Comparison of ENCODE assay signal across 19 cellular contexts in genomic region chr3:171690291-171690690, GRCh38.
DNase-seq lines count a peak whose midpoint lies in the region; ATAC-seq, FAIRE-seq and TF ChIP-seq lines count a peak whose summit lies in the region.
"Had no signal": no experiment of that assay in that cellular context is flagged by ENCODE, and none has a peak within 500 bp of the region (broad histone marks: within the 10 kb centered on the region; RNA-seq: fewer than 3 reads in every experiment).

No MANE protein-coding gene starts in this region.

- intact Hi-C loops in right cardiac atrium (cut with DNase I) = no loop called here

- no peak for TF ChIP-seq CTCF in GM10266 (IDR thresholded peaks at IDR 0.05; ENCODE audit: control insufficient read depth, insufficient read depth, low read depth, missing control alignments)

- H3K27me3 ChIP-seq in right cardiac atrium (ENCODE audit: control insufficient read depth, insufficient read depth) = no peaks in the 10 kb centered on the region
- H3K27me3 ChIP-seq: BE2C, esophagus muscularis mucosa, heart right ventricle had no signal

- H3K9me3 ChIP-seq in right cardiac atrium (ENCODE audit: control insufficient read depth, low read length) = no peaks in the 10 kb centered on the region
- H3K9me3 ChIP-seq: BE2C, esophagus muscularis mucosa, heart right ventricle had no signal

- H3K27ac ChIP-seq in right cardiac atrium (ENCODE audit: low read length) = no peak overlapping the region
- H3K27ac ChIP-seq: esophagus muscularis mucosa, parathyroid adenoma had no signal

- peak; percentile 3 for FAIRE-seq in frontal cortex (lab: Jason Lieb, UNC)
- FAIRE-seq: HepG2, kidney had no signal

- ATAC-seq in GM21423 (IDR thresholded peaks at IDR 0.05; ENCODE audit: unreplicated experiment) (peak; percentile 50), right cardiac atrium (no peak)
- ATAC-seq: heart right ventricle, HepG2 had no signal

- peaks cover 2% of the 10 kb centered on the region for H3K4me1 ChIP-seq in right cardiac atrium (ENCODE audit: control insufficient read depth, insufficient read depth, low read length)
- H3K4me1 ChIP-seq: parathyroid adenoma had no signal

- DNase-seq in GM10266 (ENCODE audit: extremely low spot score) = peak; percentile 27
- DNase-seq in NOMO-1 treated with DMSO at 0.1 percent for 48 hours (lab: John Stamatoyannopoulos, UW; ENCODE audit: unreplicated experiment) = peak; percentile 93
- DNase-seq in frontal cortex (ENCODE audit: low spot score in 2 of 2) = no peak
- DNase-seq in NCI-H524 (lab: John Stamatoyannopoulos, UW) = no peak
- no peak for DNase-seq in NCI-H2029 treated with DMSO at 0.1 percent for 48 hours (lab: John Stamatoyannopoulos, UW)
- no peak for DNase-seq in right cardiac atrium
- DNase-seq: activated CD4-positive, alpha-beta T cell treated with anti-CD3 and anti-CD28 coated beads, Interleukin-2, amount 50 U/mL, for 4 hours; BE2C; dermis blood vessel endothelial cell; heart right ventricle; kidney; NCI-H1417; RPMI8226; substantia nigra; T-helper 9 cell had no signal

- H3K4me3 ChIP-seq in right cardiac atrium (ENCODE audit: low read length) = no peak overlapping the region
- H3K4me3 ChIP-seq: esophagus muscularis mucosa, heart right ventricle had no signal

Comparison
In these comparisons a context has a peak if more than half of its experiments do, and no peak if none do; other contexts are left out.
1. DNase-seq: peak in GM10266 (single experiment) and NOMO-1 treated with DMSO at 0.1 percent for 48 hours (single experiment); none in frontal cortex (0 of 2), NCI-H524 (0 of 2), NCI-H2029 treated with DMSO at 0.1 percent for 48 hours (single experiment) and right cardiac atrium (0 of 3).